In the genomic region with DNA sequence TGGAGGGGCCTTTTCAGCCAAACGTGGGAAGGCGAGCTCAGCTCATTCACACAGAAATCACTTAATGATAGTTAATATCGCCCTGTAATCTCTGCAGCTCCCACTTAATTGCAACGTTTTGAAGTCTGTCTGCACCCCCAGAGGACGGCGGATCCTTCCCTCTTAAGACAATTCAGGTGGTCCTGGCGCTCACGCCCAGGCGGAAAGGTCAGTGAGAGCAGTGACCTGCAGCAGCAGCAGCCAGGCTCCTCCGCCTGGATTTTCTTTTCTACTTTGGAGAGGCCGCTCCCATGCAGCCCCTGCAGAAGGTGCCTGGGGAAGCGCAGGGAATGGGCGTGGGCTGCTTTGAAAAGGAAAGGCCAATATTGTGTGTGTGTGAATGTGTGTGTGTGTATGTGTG, we compare ENCODE assay signal across 27 cellular contexts.
"Had no signal": no experiment of that assay in that cellular context is flagged by ENCODE, and none has a peak within 500 bp of the region (broad histone marks: within the 10 kb centered on the region; RNA-seq: fewer than 3 reads in every experiment).

No MANE protein-coding gene starts in this region.

- H3K9me3 Mint-ChIP-seq: activated CD4-positive, alpha-beta memory T cell treated with anti-CD3 and anti-CD28 coated beads for 36 hours; activated naive CD4-positive, alpha-beta T cell treated with anti-CD3 and anti-CD28 coated beads, Interleukin-2, amount 10 ng/mL, durations not matched to agents 7 days and 5 days; activated naive CD8-positive, alpha-beta T cell treated with anti-CD3 and anti-CD28 coated beads, Interleukin-2, amount 10 ng/mL, durations not matched to agents 7 days and 5 days; activated T-helper 1 cell treated with anti-CD3 and anti-CD28 coated beads, Interleukin-12 subunit alpha, Interleukin-12 subunit beta, Interleukin-2, Interleukin-4 antibody, amounts not matched to agents 30 ng/mL and 10 ng/mL and 1 ng/mL, durations not matched to agents 14 hours and 24 hours and 36 hours; mesothelial cell of epicardium; T-helper 1 cell treated with Interleukin-12 subunit alpha and Interleukin-12 subunit beta and Interleukin-4 antibody, amounts not matched to agents 30 μg/mL and 1 μg/mL, for 36 hours had no signal

- H3K4me3 Mint-ChIP-seq: activated CD4-positive, alpha-beta memory T cell treated with anti-CD3 and anti-CD28 coated beads for 36 hours; activated naive CD4-positive, alpha-beta T cell treated with anti-CD3 and anti-CD28 coated beads, Interleukin-2, amount 10 ng/mL, durations not matched to agents 7 days and 5 days; activated naive CD8-positive, alpha-beta T cell treated with anti-CD3 and anti-CD28 coated beads, Interleukin-2, amount 10 ng/mL, durations not matched to agents 7 days and 5 days; activated T-helper 1 cell treated with anti-CD3 and anti-CD28 coated beads, Interleukin-12 subunit alpha, Interleukin-12 subunit beta, Interleukin-2, Interleukin-4 antibody, amounts not matched to agents 30 ng/mL and 10 ng/mL and 1 ng/mL, durations not matched to agents 14 hours and 24 hours and 36 hours; mesothelial cell of epicardium; naive B cell; T-helper 1 cell treated with Interleukin-12 subunit alpha and Interleukin-12 subunit beta and Interleukin-4 antibody, amounts not matched to agents 30 μg/mL and 1 μg/mL, for 36 hours had no signal

- H3K27ac Mint-ChIP-seq: activated CD4-positive, alpha-beta memory T cell treated with anti-CD3 and anti-CD28 coated beads for 36 hours; activated naive CD4-positive, alpha-beta T cell treated with anti-CD3 and anti-CD28 coated beads, Interleukin-2, amount 10 ng/mL, durations not matched to agents 7 days and 5 days; activated naive CD8-positive, alpha-beta T cell treated with anti-CD3 and anti-CD28 coated beads, Interleukin-2, amount 10 ng/mL, durations not matched to agents 7 days and 5 days; activated T-helper 1 cell treated with anti-CD3 and anti-CD28 coated beads, Interleukin-12 subunit alpha, Interleukin-12 subunit beta, Interleukin-2, Interleukin-4 antibody, amounts not matched to agents 30 ng/mL and 10 ng/mL and 1 ng/mL, durations not matched to agents 14 hours and 24 hours and 36 hours; mesothelial cell of epicardium; naive B cell; T-helper 1 cell treated with Interleukin-12 subunit alpha and Interleukin-12 subunit beta and Interleukin-4 antibody, amounts not matched to agents 30 μg/mL and 1 μg/mL, for 36 hours had no signal

- H3K4me1 ChIP-seq: gastrocnemius medialis, testis, transverse colon had no signal

- H3K27ac ChIP-seq: gastrocnemius medialis, hepatocyte, skin epidermis, testis, transverse colon, VCaP had no signal

- H3K36me3 Mint-ChIP-seq: activated CD4-positive, alpha-beta memory T cell treated with anti-CD3 and anti-CD28 coated beads for 36 hours; activated naive CD4-positive, alpha-beta T cell treated with anti-CD3 and anti-CD28 coated beads, Interleukin-2, amount 10 ng/mL, durations not matched to agents 7 days and 5 days; activated naive CD8-positive, alpha-beta T cell treated with anti-CD3 and anti-CD28 coated beads, Interleukin-2, amount 10 ng/mL, durations not matched to agents 7 days and 5 days; mesothelial cell of epicardium; naive B cell had no signal

- DNase-seq: activated CD4-positive, alpha-beta memory T cell treated with anti-CD3 and anti-CD28 coated beads for 36 hours; activated CD4-positive, alpha-beta T cell treated with anti-CD3 and anti-CD28 coated beads for 48 hours; activated CD8-positive, alpha-beta memory T cell treated with anti-CD3 and anti-CD28 coated beads, Interleukin-2, amount 50 U/mL, for 4 hours; activated effector memory CD4-positive, alpha-beta T cell treated with anti-CD3 and anti-CD28 coated beads, Interleukin-2, amount 50 U/mL, for 16 hours; activated naive CD4-positive, alpha-beta T cell treated with anti-CD3 and anti-CD28 coated beads, Interleukin-2, amount 10 ng/mL, durations not matched to agents 7 days and 5 days; activated naive CD8-positive, alpha-beta T cell treated with anti-CD3 and anti-CD28 coated beads, Interleukin-2, amount 10 ng/mL, durations not matched to agents 7 days and 5 days; activated T-cell treated with anti-CD3 and anti-CD28 coated beads, Interleukin-2, amount 50 U/mL, for 1 hour; amniotic stem cell; central memory CD4-positive, alpha-beta T cell; effector memory CD4-positive, alpha-beta T cell; erythroblast; gastrocnemius medialis; islet precursor cell; naive B cell; posterior cingulate gyrus; stimulated activated CD4-positive, alpha-beta T cell treated with anti-CD3 and anti-CD28 coated beads, Interleukin-12 subunit alpha, Interleukin-12 subunit beta, amount 100 ng/mL, for 4 hours; stimulated activated CD4-positive, alpha-beta T cell treated with anti-CD3 and anti-CD28 coated beads, Interleukin-4, amount 100 ng/mL, for 1 hour; stimulated activated naive CD8-positive, alpha-beta T cell treated with anti-CD3 and anti-CD28 coated beads, Interleukin-15, Interleukin-2, amounts not matched to agents 100 U/mL and 50 U/mL, for 24 hours; T-helper 9 cell; testis; transverse colon had no signal

- H3K9me3 ChIP-seq: gastrocnemius medialis, testis, transverse colon had no signal

- H3K4me3 ChIP-seq: gastrocnemius medialis, hepatocyte, skin epidermis, testis, transverse colon had no signal

- H3K36me3 ChIP-seq: gastrocnemius medialis, transverse colon had no signal

- H3K27me3 ChIP-seq: testis had no signal

- H3K4me1 Mint-ChIP-seq: activated naive CD4-positive, alpha-beta T cell treated with anti-CD3 and anti-CD28 coated beads, Interleukin-2, amount 10 ng/mL, durations not matched to agents 7 days and 5 days; naive B cell had no signal
